20 cellular contexts compared by ENCODE assay signal in genomic region chr16:78195868-78196267, GRCh38.
"Had no signal": no experiment of that assay in that cellular context is flagged by ENCODE, and none has a peak within 500 bp of the region (broad histone marks: within the 10 kb centered on the region; RNA-seq: fewer than 3 reads in every experiment).

No MANE protein-coding gene starts in this region.

- ATAC-seq: activated naive CD8-positive, alpha-beta T cell treated with anti-CD3 and anti-CD28 coated beads, Interleukin-2, amount 50 U/mL, for 24 hours; activated T-cell treated with anti-CD3 and anti-CD28 coated beads, Interleukin-2, amount 50 U/mL, for 72 hours; left colon; natural killer cell treated with Interleukin-12 subunit alpha and Interleukin-12 subunit beta and Interleukin-15 and Interleukin-18, amount 100 ng/mL, for 72 hours; pancreas; right cardiac atrium; stimulated activated effector memory CD8-positive, alpha-beta T cell treated with anti-CD3 and anti-CD28 coated beads, Interleukin-12 subunit alpha, Interleukin-12 subunit beta, amount 100 ng/mL, for 72 hours; stimulated activated naive CD8-positive, alpha-beta T cell treated with anti-CD3 and anti-CD28 coated beads, Interleukin-15, amount 100 ng/mL, for 72 hours had no signal

- DNase-seq: activated CD4-positive, alpha-beta memory T cell treated with anti-CD3 and anti-CD28 coated beads, Interleukin-2, amount 10 ng/mL, durations not matched to agents 7 days and 5 days; activated CD4-positive, alpha-beta T cell treated with anti-CD3 and anti-CD28 coated beads for 4 hours; activated CD4-positive, CD25-positive, alpha-beta regulatory T cell; activated effector memory CD4-positive, alpha-beta T cell treated with Interleukin-2 at 50 U/mL for 16 hours; activated naive CD4-positive, alpha-beta T cell treated with anti-CD3 and anti-CD28 coated beads, Interleukin-2, amount 50 U/mL, for 16 hours; activated naive CD8-positive, alpha-beta T cell treated with anti-CD3 and anti-CD28 coated beads, Interleukin-2, amount 50 U/mL, for 24 hours; activated T-cell treated with anti-CD3 and anti-CD28 coated beads, Interleukin-2, amount 50 U/mL, for 72 hours; foreskin fibroblast; left colon; pancreas; right cardiac atrium; stimulated activated CD4-positive, alpha-beta T cell treated with anti-CD3 and anti-CD28 coated beads, Interleukin-2, amount 100 ng/mL, for 24 hours; stimulated activated naive CD8-positive, alpha-beta T cell treated with anti-CD3 and anti-CD28 coated beads, Interleukin-15, amount 100 ng/mL, for 72 hours; tibial artery had no signal

- H3K9me3 ChIP-seq: neutrophil, pancreas, tibial artery had no signal

- H3K36me3 ChIP-seq: cardiac muscle cell, neutrophil, pancreas, tibial artery had no signal

- H3K27me3 ChIP-seq: cardiac muscle cell, neutrophil, pancreas, tibial artery had no signal

- H3K27ac ChIP-seq: cardiac muscle cell, neutrophil, pancreas, skin epidermis, tibial artery had no signal

- H3K4me1 ChIP-seq: tibial artery had no signal

- H3K4me3 ChIP-seq: cardiac muscle cell, pancreas, skin epidermis, tibial artery had no signal

- FAIRE-seq: keratinocyte, pancreas had no signal
